1 cellular context compared by ENCODE assay signal in genomic region chr5:119321569-119322311, GRCh38.
TF ChIP-seq lines count a peak whose summit lies in the region.

No MANE protein-coding gene starts in this region.

TF ChIP-seq in H1, 55 proteins besides CTCF, POLR2A, EP300 and RAD21:
- TF ChIP-seq RXRA (IDR thresholded peaks at IDR 0.05; ENCODE audit: insufficient read depth, low read depth, low read length) (no peak), RBBP5 (IDR thresholded peaks at IDR 0.05; ENCODE audit: borderline replicate concordance, low read depth, low read length) (no peak)
